ENCODE assay signal across 3 cellular contexts in the genomic region with DNA sequence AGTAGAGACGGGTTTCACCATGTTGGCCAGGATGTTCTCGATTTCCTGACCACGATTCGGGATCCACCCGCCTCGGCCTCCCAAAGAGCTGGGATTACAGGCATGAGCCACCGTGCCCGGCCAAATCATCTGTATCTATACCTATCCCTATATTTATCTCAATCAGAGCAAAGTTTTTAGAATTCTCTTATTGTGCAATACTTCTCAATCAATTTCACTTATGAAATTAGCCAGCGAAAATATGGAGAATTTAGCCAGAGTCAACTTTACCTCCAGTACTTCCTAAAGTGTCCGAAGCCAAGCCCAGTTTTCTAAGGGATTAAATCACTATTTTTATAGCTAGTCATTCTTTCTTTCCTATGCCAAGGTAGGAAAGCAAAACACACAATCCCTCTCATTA.
TF ChIP-seq lines count a peak whose summit lies in the region.

No MANE protein-coding gene starts in this region.

TF ChIP-seq in HepG2, 621 proteins besides CTCF, POLR2A, EP300 and RAD21:
- TF ChIP-seq HDAC6 (IDR thresholded peaks at IDR 0.05; ENCODE audit: low read depth, low read length) = no peak
- peak; percentile 74; the same call in 1 of the 2 replicates for TF ChIP-seq CEBPB (IDR thresholded peaks at IDR 0.05; ENCODE audit: borderline replicate concordance, low read depth, low read length)
TF ChIP-seq in HepG2: peak in this region for 1.

TF ChIP-seq in IMR-90, 13 proteins besides CTCF, POLR2A, EP300 and RAD21:
- TF ChIP-seq NFE2L2 (IDR thresholded peaks at IDR 0.05; ENCODE audit: low read depth, low read length) (no peak), MXI1 (IDR thresholded peaks at IDR 0.05; ENCODE audit: borderline replicate concordance, low read depth, low read length) (no peak), CEBPB (IDR thresholded peaks at IDR 0.05; ENCODE audit: low read depth, low read length) (peak; percentile 64; the same call in 1 of the 2 replicates), MAZ (IDR thresholded peaks at IDR 0.05; ENCODE audit: borderline replicate concordance, low read depth, low read length) (no peak), BHLHE40 (IDR thresholded peaks at IDR 0.05; ENCODE audit: low read depth, low read length) (no peak)

TF ChIP-seq in K562, 482 proteins besides CTCF, POLR2A, EP300 and RAD21:
- no peak for TF ChIP-seq BCL6 (CRISPR knock-in tag; IDR thresholded peaks at IDR 0.05)
- no peak for TF ChIP-seq CEBPG (CRISPR knock-in tag; IDR thresholded peaks at IDR 0.05)
- TF ChIP-seq CEBPG (tag; conservative IDR thresholded peaks at IDR 0.05 in 1 of 2, IDR thresholded peaks at IDR 0.05 in 1 of 2) = peak in 1 of 2 experiments; percentile 85; a peak in 3 of 4 replicates
- TF ChIP-seq ZNF347 (CRISPR knock-in tag; IDR thresholded peaks at IDR 0.05; ENCODE audit: low read depth) = no peak
- TF ChIP-seq RAD51 (IDR thresholded peaks at IDR 0.05; ENCODE audit: borderline replicate concordance, low read depth) = no peak
- TF ChIP-seq CEBPB (tag; IDR thresholded peaks at IDR 0.05) = peak; percentile 69
- TF ChIP-seq, protein P1, sequence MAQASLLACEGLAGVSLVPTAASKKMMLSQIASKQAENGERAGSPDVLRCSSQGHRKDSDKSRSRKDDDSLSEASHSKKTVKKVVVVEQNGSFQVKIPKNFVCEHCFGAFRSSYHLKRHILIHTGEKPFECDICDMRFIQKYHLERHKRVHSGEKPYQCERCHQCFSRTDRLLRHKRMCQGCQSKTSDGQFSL (CRISPR knock-in tag; IDR thresholded peaks at IDR 0.05) = no peak
- TF ChIP-seq, protein P1 (tag; IDR thresholded peaks at IDR 0.05) = no peak
